Comparison of ENCODE assay signal across 8 cellular contexts in genomic region chr12:127165567-127166392, GRCh38.
DNase-seq lines count a peak whose midpoint lies in the region; ATAC-seq and TF ChIP-seq lines count a peak whose summit lies in the region.

No MANE protein-coding gene starts in this region.

- H3K9me3 ChIP-seq in CD8-positive, alpha-beta memory T cell (ENCODE audit: low read length) = no peaks in the 10 kb centered on the region
- peaks cover 0 to 4% of the 10 kb centered on the region in 2 donors for H3K9me3 ChIP-seq in left lung

- no peaks in the 10 kb centered on the region for H3K27me3 ChIP-seq in CD8-positive, alpha-beta memory T cell (ENCODE audit: insufficient read depth, low read length, poor library complexity, severe bottlenecking)
- H3K27me3 ChIP-seq in GM23338 (ENCODE audit: insufficient read depth) = no peaks in the 10 kb centered on the region
- H3K27me3 ChIP-seq in left lung = peaks cover 0 to 21% of the 10 kb centered on the region in 2 donors

- POLR2A ChIA-PET in CD8-positive, alpha-beta memory T cell (lab: Charles Lee) = no interaction called here
- POLR2A ChIA-PET in activated CD4-positive, alpha-beta T cell treated with anti-CD3 and anti-CD28 coated beads, Interleukin-2, amount 10 ng/mL, durations not matched to agents 7 days and 5 days (lab: Charles Lee) = no interaction called here

- H3K4me1 ChIP-seq in CD8-positive, alpha-beta memory T cell (ENCODE audit: insufficient read depth, low read length) = peaks cover 22% of the 10 kb centered on the region
- H3K4me1 ChIP-seq in GM23338 (ENCODE audit: insufficient read depth) (no peaks in the 10 kb centered on the region), left lung (peaks cover 0 to 4% of the 10 kb centered on the region in 2 donors)

- DNase-seq in CD8-positive, alpha-beta memory T cell = peak; percentile 7 to 86 (median 79)
- peak; percentile 72 for DNase-seq in GM23338 (ENCODE audit: low spot score)
- DNase-seq in NCI-H1436 treated with DMSO at 0.1 percent for 48 hours (lab: John Stamatoyannopoulos, UW) = peak; percentile 35
- DNase-seq in activated CD4-positive, alpha-beta T cell treated with anti-CD3 and anti-CD28 coated beads, Interleukin-2, amount 10 ng/mL, durations not matched to agents 7 days and 5 days = peak; percentile 67
- peak; percentile 77 for DNase-seq in coronary artery (ENCODE audit: low spot score)
- DNase-seq in left lung = peak; percentile 81 to 93
- peak; percentile 58 to 78 (median 69) for DNase-seq in stimulated activated CD4-positive, alpha-beta T cell treated with anti-CD3 and anti-CD28 coated beads, Interleukin-1b, Interleukin-23, amount 100 ng/mL, for 24 hours (ENCODE audit: low read depth in 4 of 4, low spot score in 1 of 4)

- H3F3A ChIP-seq in GM23338 (replicated peaks; ENCODE audit: low read depth) = no peaks in the 10 kb centered on the region

- peak overlapping the region; percentile 16 to 96 (median 84) for H3K27ac Mint-ChIP-seq in CD8-positive, alpha-beta memory T cell
- H3K27ac Mint-ChIP-seq in GM23338 = no peak overlapping the region
- peak overlapping the region; percentile 68 for H3K27ac Mint-ChIP-seq in activated CD4-positive, alpha-beta T cell treated with anti-CD3 and anti-CD28 coated beads, Interleukin-2, amount 10 ng/mL, durations not matched to agents 7 days and 5 days

- H3K4me3 ChIP-seq in CD8-positive, alpha-beta memory T cell (ENCODE audit: low read length) = no peak overlapping the region
- H3K4me3 ChIP-seq in GM23338 (peak overlapping the region; percentile 34), coronary artery (peak overlapping the region; percentile 64), left lung (peak overlapping the region; percentile 31 to 39)

- H3K27ac ChIP-seq in CD8-positive, alpha-beta memory T cell (ENCODE audit: low read depth, low read length) = no peak overlapping the region
- H3K27ac ChIP-seq in GM23338 (ENCODE audit: low read depth) = no peak overlapping the region
- peak overlapping the region; percentile 21 to 39 for H3K27ac ChIP-seq in coronary artery
- peak overlapping the region; percentile 70 to 85 for H3K27ac ChIP-seq in left lung

- no peaks in the 10 kb centered on the region for H4K20me1 ChIP-seq in GM23338 (replicated peaks; ENCODE audit: insufficient read depth)

- no peaks in the 10 kb centered on the region for H3K9me2 ChIP-seq in GM23338 (ENCODE audit: insufficient read depth)

- peaks cover 0 to 5% (median 2%) of the 10 kb centered on the region in 5 donors for H3K9me3 Mint-ChIP-seq in CD8-positive, alpha-beta memory T cell
- H3K9me3 Mint-ChIP-seq in GM23338 = peaks cover 46% of the 10 kb centered on the region
- peaks cover 5% of the 10 kb centered on the region for H3K9me3 Mint-ChIP-seq in activated CD4-positive, alpha-beta T cell treated with anti-CD3 and anti-CD28 coated beads, Interleukin-2, amount 10 ng/mL, durations not matched to agents 7 days and 5 days

- CTCF ChIA-PET in CD8-positive, alpha-beta memory T cell (lab: Charles Lee) = interaction anchor here (0.8 to 1.3 kb wide), 3 partner anchors 15 to 122 kb away, joined by 3 read pairs; no protein-coding TSS in a partner anchor
- CTCF ChIA-PET in activated CD4-positive, alpha-beta T cell treated with anti-CD3 and anti-CD28 coated beads, Interleukin-2, amount 10 ng/mL, durations not matched to agents 7 days and 5 days (lab: Charles Lee) = no interaction called here

- no peaks in the 10 kb centered on the region for H3K36me3 ChIP-seq in CD8-positive, alpha-beta memory T cell (ENCODE audit: insufficient read depth, low read length)
- no peaks in the 10 kb centered on the region for H3K36me3 ChIP-seq in GM23338 (ENCODE audit: insufficient read depth)
- H3K36me3 ChIP-seq in left lung = no peaks in the 10 kb centered on the region

- peaks cover 29 to 50% (median 32%) of the 10 kb centered on the region in 3 donors for H3K4me1 Mint-ChIP-seq in CD8-positive, alpha-beta memory T cell
- H3K4me1 Mint-ChIP-seq in GM23338 = no peaks in the 10 kb centered on the region
- H3K4me1 Mint-ChIP-seq in activated CD4-positive, alpha-beta T cell treated with anti-CD3 and anti-CD28 coated beads, Interleukin-2, amount 10 ng/mL, durations not matched to agents 7 days and 5 days = peaks cover 36% of the 10 kb centered on the region

- intact Hi-C loops in left lung (cut with DNase I) = no loop called here

- peak overlapping the region; percentile 51 to 92 (median 83) for H3K4me3 Mint-ChIP-seq in CD8-positive, alpha-beta memory T cell
- H3K4me3 Mint-ChIP-seq in GM23338 = no peak overlapping the region
- H3K4me3 Mint-ChIP-seq in activated CD4-positive, alpha-beta T cell treated with anti-CD3 and anti-CD28 coated beads, Interleukin-2, amount 10 ng/mL, durations not matched to agents 7 days and 5 days = peak overlapping the region; percentile 72

- TF ChIP-seq CTCF in GM23338 (conservative IDR thresholded peaks at IDR 0.05; ENCODE audit: low read depth in 2 of 2) (no peak), coronary artery (IDR thresholded peaks at IDR 0.05) (no peak), left lung (IDR thresholded peaks at IDR 0.05) (no peak)

- no peak overlapping the region for H2AFZ ChIP-seq in GM23338

- no peak for ATAC-seq in GM23338
- ATAC-seq in left lung = peak; percentile 99
- ATAC-seq in GM19455 (IDR thresholded peaks at IDR 0.05; ENCODE audit: unreplicated experiment) = no peak

- H3K4me2 ChIP-seq in GM23338 = peak overlapping the region; percentile 60; the same call in 1 of the 2 replicates

- no peaks in the 10 kb centered on the region for H3K79me2 ChIP-seq in GM23338 (replicated peaks; ENCODE audit: insufficient read depth)

- peaks cover 6 to 30% of the 10 kb centered on the region in 2 donors for H3K27me3 Mint-ChIP-seq in CD8-positive, alpha-beta memory T cell
- peaks cover 5% of the 10 kb centered on the region for H3K27me3 Mint-ChIP-seq in GM23338 (ENCODE audit: insufficient read depth, low read depth, poor library complexity)
- H3K27me3 Mint-ChIP-seq in activated CD4-positive, alpha-beta T cell treated with anti-CD3 and anti-CD28 coated beads, Interleukin-2, amount 10 ng/mL, durations not matched to agents 7 days and 5 days = peaks cover 11% of the 10 kb centered on the region

- peaks cover 0 to 3% (median 0%) of the 10 kb centered on the region in 3 donors for H3K36me3 Mint-ChIP-seq in CD8-positive, alpha-beta memory T cell
- H3K36me3 Mint-ChIP-seq in GM23338 (ENCODE audit: low read depth) = peaks cover 46% of the 10 kb centered on the region
- H3K36me3 Mint-ChIP-seq in activated CD4-positive, alpha-beta T cell treated with anti-CD3 and anti-CD28 coated beads, Interleukin-2, amount 10 ng/mL, durations not matched to agents 7 days and 5 days (ENCODE audit: low read depth) = peaks cover 1% of the 10 kb centered on the region

TF ChIP-seq in GM23338, 12 proteins besides CTCF, POLR2A, EP300 and RAD21:
- no peak for TF ChIP-seq REST (IDR thresholded peaks at IDR 0.05; ENCODE audit: unreplicated experiment)

Comparison
In these comparisons a context has a peak if more than half of its experiments do, and no peak if none do; other contexts are left out.
1. DNase-seq: peak in every context shown above with its lines; median percentile 87 in left lung; 79 in CD8-positive, alpha-beta memory T cell; 77 in coronary artery; 72 in GM23338; 69 in stimulated activated CD4-positive, alpha-beta T cell treated with anti-CD3 and anti-CD28 coated beads, Interleukin-1b, Interleukin-23, amount 100 ng/mL, for 24 hours; 67 in activated CD4-positive, alpha-beta T cell treated with anti-CD3 and anti-CD28 coated beads, Interleukin-2, amount 10 ng/mL, durations not matched to agents 7 days and 5 days; 35 in NCI-H1436 treated with DMSO at 0.1 percent for 48 hours.
2. H3K27ac ChIP-seq: peak in coronary artery (2 of 2) and left lung (2 of 2); none in CD8-positive, alpha-beta memory T cell (single experiment) and GM23338 (single experiment).